Comparison of ENCODE assay signal across 1 cellular context in genomic region chr9:130432362-130432761, GRCh38.
TF ChIP-seq lines count a peak whose summit lies in the region.

No MANE protein-coding gene starts in this region.

TF ChIP-seq in H1, 55 proteins besides CTCF, POLR2A, EP300 and RAD21:
- TF ChIP-seq RBBP5 (IDR thresholded peaks at IDR 0.05; ENCODE audit: borderline replicate concordance, low read depth, low read length) (no peak), TAF7 (optimal IDR thresholded peaks at IDR 0.05; ENCODE audit: borderline replicate concordance, low read depth, low read length) (no peak), POU5F1 (IDR thresholded peaks at IDR 0.05; ENCODE audit: low read depth, low read length) (no peak), CREB1 (IDR thresholded peaks at IDR 0.05) (no peak), KDM4A (IDR thresholded peaks at IDR 0.05; ENCODE audit: low read depth, low read length, severe bottlenecking) (no peak), POLR2AphosphoS5 (IDR thresholded peaks at IDR 0.05; ENCODE audit: low read depth, low read length) (no peak), NRF1 (IDR thresholded peaks at IDR 0.05; ENCODE audit: low read depth, low read length) (no peak), TCF12 (IDR thresholded peaks at IDR 0.05; ENCODE audit: low read depth, low read length) (no peak), GABPA (IDR thresholded peaks at IDR 0.05; ENCODE audit: borderline replicate concordance, insufficient read depth, low read length) (no peak), CBX5 (IDR thresholded peaks at IDR 0.05; ENCODE audit: low read depth, low read length) (no peak)
